ENCODE assay signal across 12 cellular contexts in genomic region chr7:104940023-104940710, GRCh38.
A peak's percentile ranks its signal among the peaks of the same experiment; 100 is the strongest.
DNase-seq lines count a peak whose midpoint lies in the region; TF ChIP-seq lines count a peak whose summit lies in the region.
"Had no signal": no experiment of that assay in that cellular context is flagged by ENCODE, and none has a peak within 500 bp of the region (broad histone marks: within the 10 kb centered on the region; RNA-seq: fewer than 3 reads in every experiment).

No MANE protein-coding gene starts in this region.

- H3K18ac ChIP-seq in trophoblast cell (ENCODE audit: low read length), result no peak overlapping the region

- peak overlapping the region; percentile 99 for H3K27ac Mint-ChIP-seq in activated naive CD4-positive, alpha-beta T cell treated with anti-CD3 and anti-CD28 coated beads, Interleukin-2, amount 10 ng/mL, durations not matched to agents 7 days and 5 days
- H3K27ac Mint-ChIP-seq in T-helper 1 cell treated with Interleukin-12 subunit alpha and Interleukin-12 subunit beta and Interleukin-4 antibody, amounts not matched to agents 30 μg/mL and 1 μg/mL, for 36 hours, result no peak overlapping the region
- H3K27ac Mint-ChIP-seq in immature natural killer cell, result peak overlapping the region; percentile 95 to 100 (median 100)

- no peak overlapping the region for H4K91ac ChIP-seq in trophoblast cell (ENCODE audit: low read depth, low read length)

- H3K4me1 ChIP-seq in testis (peaks cover 22% of the 10 kb centered on the region), BE2C (peaks cover 27% of the 10 kb centered on the region), trophoblast cell (ENCODE audit: control insufficient read depth in 1 of 2, insufficient read depth in 2 of 2, low read length in 2 of 2) (peaks cover 3 to 6% of the 10 kb centered on the region in 2 experiments)

- no peak overlapping the region for H2AFZ ChIP-seq in trophoblast cell (ENCODE audit: insufficient read depth, low read length, poor library complexity)

- no peak overlapping the region for H3K4me2 ChIP-seq in trophoblast cell (ENCODE audit: low read length)

- H3K4me3 ChIP-seq in testis (peak overlapping the region; percentile 10 to 33), BE2C (ENCODE audit: low read depth, low read length) (no peak overlapping the region), trophoblast cell (ENCODE audit: low read depth, low read length) (no peak overlapping the region)
- H3K4me3 ChIP-seq: cardiac muscle cell had no signal

- H3K9me3 Mint-ChIP-seq in activated naive CD4-positive, alpha-beta T cell treated with anti-CD3 and anti-CD28 coated beads, Interleukin-2, amount 10 ng/mL, durations not matched to agents 7 days and 5 days, result peaks cover 5% of the 10 kb centered on the region
- H3K9me3 Mint-ChIP-seq in T-helper 1 cell treated with Interleukin-12 subunit alpha and Interleukin-12 subunit beta and Interleukin-4 antibody, amounts not matched to agents 30 μg/mL and 1 μg/mL, for 36 hours, result peaks cover 3% of the 10 kb centered on the region
- H3K9me3 Mint-ChIP-seq in immature natural killer cell, result no peaks in the 10 kb centered on the region

- no peak overlapping the region for H2AK5ac ChIP-seq in trophoblast cell (ENCODE audit: low read length)

- H3K27ac ChIP-seq in testis (no peak overlapping the region), trophoblast cell (ENCODE audit: low read depth, low read length) (no peak overlapping the region)
- H3K27ac ChIP-seq: cardiac muscle cell had no signal

- DNase-seq in activated naive CD4-positive, alpha-beta T cell treated with anti-CD3 and anti-CD28 coated beads, Interleukin-2, amount 10 ng/mL, durations not matched to agents 7 days and 5 days, result no peak
- DNase-seq in activated naive CD4-positive, alpha-beta T cell treated with Interleukin-2 at 50 U/mL for 16 hours, result no peak
- no peak for DNase-seq in immature natural killer cell
- DNase-seq in testis, result no peak
- DNase-seq in BE2C, result no peak
- no peak for DNase-seq in DMS53 treated with DMSO at 0.1 percent for 48 hours (lab: John Stamatoyannopoulos, UW; ENCODE audit: unreplicated experiment)
- DNase-seq in trophoblast cell, result no peak
- DNase-seq: NCI-H187, SHP77 treated with DMSO at 0.1 percent for 48 hours had no signal

- CTCF ChIA-PET in activated naive CD4-positive, alpha-beta T cell treated with anti-CD3 and anti-CD28 coated beads, Interleukin-2, amount 10 ng/mL, durations not matched to agents 7 days and 5 days (lab: Charles Lee), result interaction anchor here (0.6 to 1.4 kb wide), 8 partner anchors 10 to 44 kb away, joined by 3 to 6 read pairs (median 4); no protein-coding TSS in a partner anchor

- no peak for TF ChIP-seq POLR2A in testis (IDR thresholded peaks at IDR 0.05)

- H4K12ac ChIP-seq in trophoblast cell (ENCODE audit: low read depth, low read length), result no peak overlapping the region

- TF ChIP-seq CTCF in testis (IDR thresholded peaks at IDR 0.05) (no peak), BE2C (IDR thresholded peaks at IDR 0.05; ENCODE audit: low read depth, low read length) (no peak)

- no peaks in the 10 kb centered on the region for H3K27me3 ChIP-seq in testis
- no peaks in the 10 kb centered on the region for H3K27me3 ChIP-seq in BE2C
- H3K27me3 ChIP-seq in trophoblast cell (ENCODE audit: insufficient read depth, low read length), result no peaks in the 10 kb centered on the region
- H3K27me3 ChIP-seq: cardiac muscle cell, left lung had no signal

- no peak overlapping the region for H3K4ac ChIP-seq in trophoblast cell (ENCODE audit: low read depth, low read length)

- H3K9me3 ChIP-seq in testis (no peaks in the 10 kb centered on the region), BE2C (no peaks in the 10 kb centered on the region), trophoblast cell (ENCODE audit: insufficient read depth, low read depth, low read length) (no peaks in the 10 kb centered on the region)
- H3K9me3 ChIP-seq: left lung had no signal

- H3K23ac ChIP-seq in trophoblast cell (ENCODE audit: low read length), result no peak overlapping the region

- 81 to 88% methylated on average over 5 to 42 of the region's 43 CpGs for WGBS in testis, 2 donors
- no CpG with 5 or more reads among the region's 43 CpGs for WGBS in trophoblast cell (ENCODE audit: extremely low coverage, insufficient coverage, insufficient read length)

- intact Hi-C loops in testis (cut with DNase I; ENCODE audit: low total_unique reads), result no loop called here

- peak overlapping the region; percentile 81 for H3K4me3 Mint-ChIP-seq in activated naive CD4-positive, alpha-beta T cell treated with anti-CD3 and anti-CD28 coated beads, Interleukin-2, amount 10 ng/mL, durations not matched to agents 7 days and 5 days
- peak overlapping the region; percentile 96 for H3K4me3 Mint-ChIP-seq in T-helper 1 cell treated with Interleukin-12 subunit alpha and Interleukin-12 subunit beta and Interleukin-4 antibody, amounts not matched to agents 30 μg/mL and 1 μg/mL, for 36 hours
- peak overlapping the region; percentile 86 to 98 (median 95) for H3K4me3 Mint-ChIP-seq in immature natural killer cell

- H3K79me2 ChIP-seq in trophoblast cell (ENCODE audit: control insufficient read depth, insufficient read depth, low read length, poor library complexity), result no peaks in the 10 kb centered on the region

- H2BK120ac ChIP-seq in trophoblast cell (ENCODE audit: insufficient read depth, low read length, poor library complexity), result no peak overlapping the region

- peaks cover 7% of the 10 kb centered on the region for H3K36me3 Mint-ChIP-seq in activated naive CD4-positive, alpha-beta T cell treated with anti-CD3 and anti-CD28 coated beads, Interleukin-2, amount 10 ng/mL, durations not matched to agents 7 days and 5 days
- peaks cover 14% of the 10 kb centered on the region for H3K36me3 Mint-ChIP-seq in T-helper 1 cell treated with Interleukin-12 subunit alpha and Interleukin-12 subunit beta and Interleukin-4 antibody, amounts not matched to agents 30 μg/mL and 1 μg/mL, for 36 hours (ENCODE audit: low read depth)
- peaks cover 0 to 2% (median under 1%) of the 10 kb centered on the region in 3 donors for H3K36me3 Mint-ChIP-seq in immature natural killer cell

- no peak overlapping the region for H2BK12ac ChIP-seq in trophoblast cell (ENCODE audit: low read length)

- peaks cover 46% of the 10 kb centered on the region for H3K4me1 Mint-ChIP-seq in activated naive CD4-positive, alpha-beta T cell treated with anti-CD3 and anti-CD28 coated beads, Interleukin-2, amount 10 ng/mL, durations not matched to agents 7 days and 5 days
- peaks cover 38% of the 10 kb centered on the region for H3K4me1 Mint-ChIP-seq in T-helper 1 cell treated with Interleukin-12 subunit alpha and Interleukin-12 subunit beta and Interleukin-4 antibody, amounts not matched to agents 30 μg/mL and 1 μg/mL, for 36 hours (ENCODE audit: low read depth)
- H3K4me1 Mint-ChIP-seq in immature natural killer cell, result peaks cover 48 to 54% of the 10 kb centered on the region in 2 donors

- H3K79me1 ChIP-seq in trophoblast cell (ENCODE audit: low read length), result no peaks in the 10 kb centered on the region

- no peak overlapping the region for H3K14ac ChIP-seq in trophoblast cell (ENCODE audit: low read length)

- no peak overlapping the region for H4K8ac ChIP-seq in trophoblast cell (ENCODE audit: low read depth, low read length)

- H3K9ac ChIP-seq in trophoblast cell (ENCODE audit: low read length), result no peak overlapping the region

- H2BK5ac ChIP-seq in trophoblast cell (ENCODE audit: low read depth, low read length, poor library complexity), result no peak overlapping the region

- H3K27me3 Mint-ChIP-seq in activated naive CD4-positive, alpha-beta T cell treated with anti-CD3 and anti-CD28 coated beads, Interleukin-2, amount 10 ng/mL, durations not matched to agents 7 days and 5 days, result no peaks in the 10 kb centered on the region
- H3K27me3 Mint-ChIP-seq in T-helper 1 cell treated with Interleukin-12 subunit alpha and Interleukin-12 subunit beta and Interleukin-4 antibody, amounts not matched to agents 30 μg/mL and 1 μg/mL, for 36 hours (ENCODE audit: low read depth), result no peaks in the 10 kb centered on the region
- peaks cover 25 to 39% (median 26%) of the 10 kb centered on the region in 3 donors for H3K27me3 Mint-ChIP-seq in immature natural killer cell (ENCODE audit: low read depth in 3 of 3)

- H3K36me3 ChIP-seq in testis (ENCODE audit: low read depth, missing control alignments), result no peaks in the 10 kb centered on the region
- no peaks in the 10 kb centered on the region for H3K36me3 ChIP-seq in BE2C
- H3K36me3 ChIP-seq in trophoblast cell (ENCODE audit: control insufficient read depth in 1 of 2, insufficient read depth in 2 of 2, low read length in 2 of 2), result no peaks in the 10 kb centered on the region
- H3K36me3 ChIP-seq: cardiac muscle cell, left lung had no signal

Comparison
In these comparisons a context has a peak if more than half of its experiments do, and no peak if none do; other contexts are left out.
1. H3K4me3 ChIP-seq: peak in testis (2 of 2); none in BE2C (single experiment) and trophoblast cell (single experiment).
2. Peak in every context shown above with its lines, with median percentiles within 50 percentile points of each other: H3K4me3 Mint-ChIP-seq.